Comparison of ENCODE assay signal across 11 cellular contexts in genomic region chr4:105808459-105809041, GRCh38.
DNase-seq lines count a peak whose midpoint lies in the region; ATAC-seq and TF ChIP-seq lines count a peak whose summit lies in the region.
"Had no signal": no experiment of that assay in that cellular context is flagged by ENCODE, and none has a peak within 500 bp of the region (broad histone marks: within the 10 kb centered on the region; RNA-seq: fewer than 3 reads in every experiment).

No MANE protein-coding gene starts in this region.

- no peaks in the 10 kb centered on the region for H3K27me3 ChIP-seq in AG04450 (ENCODE audit: control insufficient read depth, insufficient read depth, low read length)

- POLR2A ChIA-PET in AG04450 (lab: Yijun Ruan, JAX) = interaction anchor here (0.5 kb wide), 1 partner anchor 18 kb away, joined by 4 read pairs; no protein-coding TSS in a partner anchor

- H3K4me3 ChIP-seq in AG04450 (ENCODE audit: low read depth, low read length) = peak overlapping the region; percentile 47
- H3K4me3 ChIP-seq in coronary artery = peak overlapping the region; percentile 54

- no peaks in the 10 kb centered on the region for H3K9me3 ChIP-seq in AG04450 (ENCODE audit: control insufficient read depth, insufficient read depth, low read length)

- in situ Hi-C loops in GM13976 (cut with MboI; ENCODE audit: low sequenced_read_pairs, unreplicated experiment) = no loop called here

- TF ChIP-seq CTCF in AG04450 (IDR thresholded peaks at IDR 0.05; ENCODE audit: low read depth, low read length) = no peak
- no peak for TF ChIP-seq CTCF in coronary artery (IDR thresholded peaks at IDR 0.05)
- no peak for TF ChIP-seq CTCF in GM13976 (IDR thresholded peaks at IDR 0.05; ENCODE audit: borderline replicate concordance, control extremely low read depth, extremely low read depth, insufficient read depth, missing control alignments)

- ATAC-seq in GM21528 (IDR thresholded peaks at IDR 0.05; ENCODE audit: low FRiP score, unreplicated experiment) = no peak
- ATAC-seq in HG03097 (IDR thresholded peaks at IDR 0.05; ENCODE audit: low FRiP score, unreplicated experiment) = no peak

- DNase-seq in AG04450 (ENCODE audit: low read depth, low spot score) (peak; percentile 66), NCI-H1048 (lab: John Stamatoyannopoulos, UW) (peak; percentile 45), coronary artery (ENCODE audit: low spot score) (peak; percentile 70), myocyte (ENCODE audit: low read depth) (peak; percentile 89), NCI-H345 treated with DMSO at 0.1 percent for 48 hours (lab: John Stamatoyannopoulos, UW; ENCODE audit: unreplicated experiment) (no peak), GM13976 (ENCODE audit: low spot score) (no peak)
- DNase-seq: activated gamma-delta T cell; stimulated activated CD4-positive, alpha-beta T cell treated with anti-CD3 and anti-CD28 coated beads, Interleukin-2, amount 100 ng/mL, for 48 hours had no signal

- CTCF ChIA-PET in AG04450 (lab: Charles Lee) = interaction anchor here (1.0 to 1.2 kb wide), 2 partner anchors 93 to 94 kb away, joined by 3 read pairs; no protein-coding TSS in a partner anchor

- H3K27ac ChIP-seq in AG04450 (ENCODE audit: low read depth, low read length) = peak overlapping the region; percentile 60
- H3K27ac ChIP-seq in coronary artery = peak overlapping the region; percentile 16 to 48
- H3K27ac ChIP-seq: C4-2B had no signal

Comparison
In these comparisons a context has a peak if more than half of its experiments do, and no peak if none do; other contexts are left out.
1. DNase-seq: peak in AG04450 (single experiment), NCI-H1048 (single experiment), coronary artery (single experiment) and myocyte (single experiment); none in NCI-H345 treated with DMSO at 0.1 percent for 48 hours (single experiment) and GM13976 (single experiment).